1 cellular context compared by ENCODE assay signal in the genomic region with DNA sequence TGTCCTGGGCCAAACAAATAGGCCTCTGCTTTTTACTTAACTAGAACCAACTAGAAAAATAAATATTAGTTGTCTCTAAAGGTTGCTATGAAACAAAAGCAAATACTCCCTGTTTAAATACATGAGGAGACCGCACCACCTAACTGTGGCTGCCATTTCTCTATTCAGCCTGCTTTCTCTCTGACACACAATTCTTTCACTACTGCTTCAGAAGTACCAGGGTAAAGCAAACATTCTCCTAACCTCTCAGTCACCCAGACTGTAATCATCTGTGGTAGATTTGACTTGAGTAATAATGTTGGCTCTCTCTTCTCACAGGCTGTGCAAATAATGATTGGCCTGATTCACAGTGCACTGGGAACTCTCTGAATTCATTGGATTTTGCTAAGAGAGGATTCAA.
TF ChIP-seq lines count a peak whose summit lies in the region.

No MANE protein-coding gene starts in this region.

TF ChIP-seq in HepG2, 621 proteins besides CTCF, POLR2A, EP300 and RAD21:
- TF ChIP-seq CBFB (CRISPR knock-in tag; IDR thresholded peaks at IDR 0.05): no peak
- TF ChIP-seq ZSCAN12 (CRISPR knock-in tag; IDR thresholded peaks at IDR 0.05): no peak
- no peak for TF ChIP-seq MED13 (CRISPR knock-in tag; IDR thresholded peaks at IDR 0.05)
- no peak for TF ChIP-seq ZNF451 (CRISPR knock-in tag; IDR thresholded peaks at IDR 0.05)
- TF ChIP-seq ZNF549 (CRISPR knock-in tag; IDR thresholded peaks at IDR 0.05): no peak
- TF ChIP-seq, protein P1, sequence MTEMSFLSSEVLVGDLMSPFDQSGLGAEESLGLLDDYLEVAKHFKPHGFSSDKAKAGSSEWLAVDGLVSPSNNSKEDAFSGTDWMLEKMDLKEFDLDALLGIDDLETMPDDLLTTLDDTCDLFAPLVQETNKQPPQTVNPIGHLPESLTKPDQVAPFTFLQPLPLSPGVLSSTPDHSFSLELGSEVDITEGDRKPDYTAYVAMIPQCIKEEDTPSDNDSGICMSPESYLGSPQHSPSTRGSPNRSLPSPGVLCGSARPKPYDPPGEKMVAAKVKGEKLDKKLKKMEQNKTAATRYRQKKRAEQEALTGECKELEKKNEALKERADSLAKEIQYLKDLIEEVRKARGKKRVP (CRISPR knock-in tag; IDR thresholded peaks at IDR 0.05): no peak
- TF ChIP-seq RFXAP (CRISPR knock-in tag; IDR thresholded peaks at IDR 0.05; ENCODE audit: borderline replicate concordance): no peak
- no peak for TF ChIP-seq ZFYVE20 (CRISPR knock-in tag; IDR thresholded peaks at IDR 0.05; ENCODE audit: borderline replicate concordance, low read depth)
- no peak for TF ChIP-seq TBX2 (CRISPR knock-in tag; IDR thresholded peaks at IDR 0.05; ENCODE audit: borderline replicate concordance)
- no peak for TF ChIP-seq RARA (CRISPR knock-in tag; IDR thresholded peaks at IDR 0.05)
- TF ChIP-seq ZNF136 (CRISPR knock-in tag; IDR thresholded peaks at IDR 0.05; ENCODE audit: low read depth): no peak
- no peak for TF ChIP-seq REXO4 (CRISPR knock-in tag; IDR thresholded peaks at IDR 0.05; ENCODE audit: borderline replicate concordance)
- TF ChIP-seq, protein P2, sequence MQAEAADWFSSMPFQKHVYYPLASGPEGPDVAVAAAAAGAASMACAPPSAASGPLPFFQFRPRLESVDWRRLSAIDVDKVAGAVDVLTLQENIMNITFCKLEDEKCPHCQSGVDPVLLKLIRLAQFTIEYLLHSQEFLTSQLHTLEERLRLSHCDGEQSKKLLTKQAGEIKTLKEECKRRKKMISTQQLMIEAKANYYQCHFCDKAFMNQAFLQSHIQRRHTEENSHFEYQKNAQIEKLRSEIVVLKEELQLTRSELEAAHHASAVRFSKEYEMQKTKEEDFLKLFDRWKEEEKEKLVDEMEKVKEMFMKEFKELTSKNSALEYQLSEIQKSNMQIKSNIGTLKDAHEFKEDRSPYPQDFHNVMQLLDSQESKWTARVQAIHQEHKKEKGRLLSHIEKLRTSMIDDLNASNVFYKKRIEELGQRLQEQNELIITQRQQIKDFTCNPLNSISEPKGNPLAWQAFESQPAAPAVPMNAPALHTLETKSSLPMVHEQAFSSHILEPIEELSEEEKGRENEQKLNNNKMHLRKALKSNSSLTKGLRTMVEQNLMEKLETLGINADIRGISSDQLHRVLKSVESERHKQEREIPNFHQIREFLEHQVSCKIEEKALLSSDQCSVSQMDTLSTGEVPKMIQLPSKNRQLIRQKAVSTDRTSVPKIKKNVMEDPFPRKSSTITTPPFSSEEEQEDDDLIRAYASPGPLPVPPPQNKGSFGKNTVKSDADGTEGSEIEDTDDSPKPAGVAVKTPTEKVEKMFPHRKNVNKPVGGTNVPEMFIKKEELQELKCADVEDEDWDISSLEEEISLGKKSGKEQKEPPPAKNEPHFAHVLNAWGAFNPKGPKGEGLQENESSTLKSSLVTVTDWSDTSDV (CRISPR knock-in tag; IDR thresholded peaks at IDR 0.05): no peak
- TF ChIP-seq FOXK2 (IDR thresholded peaks at IDR 0.05): no peak
- TF ChIP-seq MTF1 (CRISPR knock-in tag; IDR thresholded peaks at IDR 0.05): no peak
- no peak for TF ChIP-seq ZMAT3 (CRISPR knock-in tag; conservative IDR thresholded peaks at IDR 0.05)
- TF ChIP-seq ZNF441 (CRISPR knock-in tag; IDR thresholded peaks at IDR 0.05; ENCODE audit: borderline replicate concordance): no peak
- TF ChIP-seq NR2C2 (CRISPR knock-in tag; IDR thresholded peaks at IDR 0.05; ENCODE audit: borderline replicate concordance): no peak
- no peak for TF ChIP-seq TARDBP (CRISPR knock-in tag; IDR thresholded peaks at IDR 0.05)
